ENCODE assay signal across 21 cellular contexts in genomic region chr6:75843401-75843800, GRCh38.
"Had no signal": no experiment of that assay in that cellular context is flagged by ENCODE, and none has a peak within 500 bp of the region (broad histone marks: within the 10 kb centered on the region; RNA-seq: fewer than 3 reads in every experiment).

No MANE protein-coding gene starts in this region.

- H3K4me1 Mint-ChIP-seq: naive thymus-derived CD8-positive, alpha-beta T cell; nephron progenitor cell; stimulated activated naive CD8-positive, alpha-beta T cell treated with anti-CD3 and anti-CD28 coated beads, Interleukin-15, amount 100 ng/mL, for 72 hours had no signal

- H3K4me3 ChIP-seq: coronary artery, gastrocnemius medialis, smooth muscle cell, thyroid gland, vagina had no signal

- ATAC-seq: effector memory CD8-positive, alpha-beta T cell; esophagus mucosa; gastrocnemius medialis; naive thymus-derived CD8-positive, alpha-beta T cell; sciatic nerve; stimulated activated naive CD8-positive, alpha-beta T cell treated with anti-CD3 and anti-CD28 coated beads, Interleukin-15, amount 100 ng/mL, for 72 hours had no signal

- H3K9me3 Mint-ChIP-seq: effector memory CD8-positive, alpha-beta T cell; naive thymus-derived CD8-positive, alpha-beta T cell; nephron progenitor cell; stimulated activated naive CD8-positive, alpha-beta T cell treated with anti-CD3 and anti-CD28 coated beads, Interleukin-15, amount 100 ng/mL, for 72 hours had no signal

- DNase-seq: effector memory CD8-positive, alpha-beta T cell; foreskin fibroblast; gastrocnemius medialis; head of caudate nucleus; mesendoderm; naive thymus-derived CD8-positive, alpha-beta T cell; nephron progenitor cell; nucleus accumbens; stimulated activated CD4-positive, alpha-beta T cell treated with anti-CD3 and anti-CD28 coated beads, Interleukin-12 subunit alpha, Interleukin-12 subunit beta, amount 100 ng/mL, for 4 hours; stimulated activated CD4-positive, alpha-beta T cell treated with anti-CD3 and anti-CD28 coated beads, Interleukin-1b, Interleukin-23, amount 100 ng/mL, for 48 hours; stimulated activated CD4-positive, alpha-beta T cell treated with anti-CD3 and anti-CD28 coated beads, Interleukin-4, amount 100 ng/mL, for 1 hour; stimulated activated CD8-positive, alpha-beta memory T cell treated with anti-CD3 and anti-CD28 coated beads, Interleukin-4, amount 100 ng/mL, for 48 hours; stimulated activated naive CD4-positive, alpha-beta T cell; stimulated activated naive CD8-positive, alpha-beta T cell treated with anti-CD3 and anti-CD28 coated beads, Interleukin-15, amount 100 ng/mL, for 72 hours; thyroid gland had no signal

- H3K27ac Mint-ChIP-seq: effector memory CD8-positive, alpha-beta T cell; naive thymus-derived CD8-positive, alpha-beta T cell; nephron progenitor cell; stimulated activated naive CD8-positive, alpha-beta T cell treated with anti-CD3 and anti-CD28 coated beads, Interleukin-15, amount 100 ng/mL, for 72 hours had no signal

- H3K27ac ChIP-seq: coronary artery, epithelial cell of prostate, gastrocnemius medialis, thyroid gland, vagina had no signal

- H3K4me2 ChIP-seq: smooth muscle cell had no signal

- H3K36me3 Mint-ChIP-seq: naive thymus-derived CD8-positive, alpha-beta T cell had no signal

- H3K4me3 Mint-ChIP-seq: effector memory CD8-positive, alpha-beta T cell; naive thymus-derived CD8-positive, alpha-beta T cell; nephron progenitor cell; stimulated activated naive CD8-positive, alpha-beta T cell treated with anti-CD3 and anti-CD28 coated beads, Interleukin-15, amount 100 ng/mL, for 72 hours had no signal

- H3K9me3 ChIP-seq: gastrocnemius medialis, thyroid gland, vagina had no signal

- H3K27me3 Mint-ChIP-seq: effector memory CD8-positive, alpha-beta T cell; stimulated activated naive CD8-positive, alpha-beta T cell treated with anti-CD3 and anti-CD28 coated beads, Interleukin-15, amount 100 ng/mL, for 72 hours had no signal

- H3K4me1 ChIP-seq: gastrocnemius medialis, vagina had no signal

- H3K27me3 ChIP-seq: gastrocnemius medialis, thyroid gland, vagina had no signal

- H3K36me3 ChIP-seq: gastrocnemius medialis, thyroid gland had no signal
